11 cellular contexts compared by ENCODE assay signal in genomic region chr11:95443386-95443785, GRCh38.
DNase-seq lines count a peak whose midpoint lies in the region; ATAC-seq and TF ChIP-seq lines count a peak whose summit lies in the region.
"Had no signal": no experiment of that assay in that cellular context is flagged by ENCODE, and none has a peak within 500 bp of the region (broad histone marks: within the 10 kb centered on the region; RNA-seq: fewer than 3 reads in every experiment).

No MANE protein-coding gene starts in this region.

- H3K27ac Mint-ChIP-seq in activated CD4-positive, alpha-beta memory T cell treated with anti-CD3 and anti-CD28 coated beads for 36 hours = no peak overlapping the region
- H3K27ac Mint-ChIP-seq: activated naive CD8-positive, alpha-beta T cell had no signal

- no peaks in the 10 kb centered on the region for H3K36me3 Mint-ChIP-seq in activated CD4-positive, alpha-beta memory T cell treated with anti-CD3 and anti-CD28 coated beads for 36 hours
- H3K36me3 Mint-ChIP-seq: activated naive CD8-positive, alpha-beta T cell had no signal

- CTCF ChIA-PET in activated CD4-positive, alpha-beta memory T cell treated with anti-CD3 and anti-CD28 coated beads for 36 hours (lab: Charles Lee) = no interaction called here

- H3K4me3 Mint-ChIP-seq in activated CD4-positive, alpha-beta memory T cell treated with anti-CD3 and anti-CD28 coated beads for 36 hours = no peak overlapping the region
- H3K4me3 Mint-ChIP-seq: activated naive CD8-positive, alpha-beta T cell had no signal

- H3K27ac ChIP-seq in stomach = no peak overlapping the region
- H3K27ac ChIP-seq in lower lobe of right lung = no peak overlapping the region
- H3K27ac ChIP-seq: BLaER1 had no signal

- H3K9me3 Mint-ChIP-seq in activated CD4-positive, alpha-beta memory T cell treated with anti-CD3 and anti-CD28 coated beads for 36 hours = no peaks in the 10 kb centered on the region

- no peak for TF ChIP-seq POLR2A in stomach (IDR thresholded peaks at IDR 0.05)

- TF ChIP-seq EP300 in stomach (IDR thresholded peaks at IDR 0.05) = no peak

- no peaks in the 10 kb centered on the region for H3K4me1 ChIP-seq in stomach
- H3K4me1 ChIP-seq in lower lobe of right lung = no peaks in the 10 kb centered on the region
- H3K4me1 ChIP-seq: BLaER1 had no signal

- intact Hi-C loops in activated CD4-positive, alpha-beta memory T cell treated with anti-CD3 and anti-CD28 coated beads for 36 hours (cut with micrococcal nuclease) = loop anchor here (5.0 kb wide), 1 partner anchor 244 kb away; no protein-coding TSS in a partner anchor
- intact Hi-C loops in stomach (cut with DNase I; ENCODE audit: low total_unique reads) = no loop called here
- intact Hi-C loops in lower lobe of right lung (cut with DNase I) = no loop called here

- TF ChIP-seq CTCF in stomach (IDR thresholded peaks at IDR 0.05) = no peak
- TF ChIP-seq CTCF in lower lobe of right lung (IDR thresholded peaks at IDR 0.05) = no peak

- no peaks in the 10 kb centered on the region for H3K27me3 ChIP-seq in stomach
- H3K27me3 ChIP-seq in lower lobe of right lung (ENCODE audit: low read depth) = no peaks in the 10 kb centered on the region
- H3K27me3 ChIP-seq: BLaER1 had no signal

- H3K27me3 Mint-ChIP-seq in activated CD4-positive, alpha-beta memory T cell treated with anti-CD3 and anti-CD28 coated beads for 36 hours = no peaks in the 10 kb centered on the region
- H3K27me3 Mint-ChIP-seq: activated naive CD8-positive, alpha-beta T cell had no signal

- H3K36me3 ChIP-seq in stomach (no peaks in the 10 kb centered on the region), lower lobe of right lung (no peaks in the 10 kb centered on the region)
- H3K36me3 ChIP-seq: BLaER1 had no signal

- ATAC-seq in HG02938 (IDR thresholded peaks at IDR 0.05; ENCODE audit: unreplicated experiment) (peak; percentile 65), lower lobe of right lung (no peak)

- H3K9me3 ChIP-seq in stomach (no peaks in the 10 kb centered on the region), lower lobe of right lung (no peaks in the 10 kb centered on the region)
- H3K9me3 ChIP-seq: BLaER1 had no signal

- H3K4me3 ChIP-seq in stomach (no peak overlapping the region), lower lobe of right lung (no peak overlapping the region)
- H3K4me3 ChIP-seq: BLaER1 had no signal

- WGBS in stomach, 5 donors = 77 to 92% (median 89%) methylated on average over 5 of the region's 5 CpGs

- DNase-seq in stimulated activated CD4-positive, alpha-beta T cell treated with anti-CD3 and anti-CD28 coated beads, Interleukin-15, amount 100 ng/mL, for 48 hours (ENCODE audit: low read depth in 2 of 2) = peak; percentile 0 to 7
- no peak for DNase-seq in stimulated activated CD4-positive, alpha-beta T cell treated with anti-CD3 and anti-CD28 coated beads, Interleukin-4, amount 100 ng/mL, for 1 hour
- peak; percentile 63 for DNase-seq in activated CD4-positive, alpha-beta memory T cell treated with anti-CD3 and anti-CD28 coated beads for 36 hours
- DNase-seq in NCI-H2081 (lab: John Stamatoyannopoulos, UW) (no peak), NCI-H1436 treated with DMSO at 0.1 percent for 48 hours (lab: John Stamatoyannopoulos, UW) (no peak), stomach (no peak), lower lobe of right lung (no peak)
- DNase-seq: NCI-H1930 had no signal

- POLR2A ChIA-PET in activated CD4-positive, alpha-beta memory T cell treated with anti-CD3 and anti-CD28 coated beads for 36 hours (lab: Charles Lee) = no interaction called here

- peaks cover 15% of the 10 kb centered on the region for H3K4me1 Mint-ChIP-seq in activated CD4-positive, alpha-beta memory T cell treated with anti-CD3 and anti-CD28 coated beads for 36 hours (ENCODE audit: low read depth)

Comparison
In these comparisons a context has a peak if more than half of its experiments do, and no peak if none do; other contexts are left out.
1. DNase-seq: peak in stimulated activated CD4-positive, alpha-beta T cell treated with anti-CD3 and anti-CD28 coated beads, Interleukin-15, amount 100 ng/mL, for 48 hours (2 of 2) and activated CD4-positive, alpha-beta memory T cell treated with anti-CD3 and anti-CD28 coated beads for 36 hours (single experiment); none in stimulated activated CD4-positive, alpha-beta T cell treated with anti-CD3 and anti-CD28 coated beads, Interleukin-4, amount 100 ng/mL, for 1 hour (single experiment), NCI-H2081 (0 of 2), NCI-H1436 treated with DMSO at 0.1 percent for 48 hours (single experiment), stomach (single experiment) and lower lobe of right lung (single experiment).